Comparison of ENCODE assay signal across 13 cellular contexts in the genomic region with DNA sequence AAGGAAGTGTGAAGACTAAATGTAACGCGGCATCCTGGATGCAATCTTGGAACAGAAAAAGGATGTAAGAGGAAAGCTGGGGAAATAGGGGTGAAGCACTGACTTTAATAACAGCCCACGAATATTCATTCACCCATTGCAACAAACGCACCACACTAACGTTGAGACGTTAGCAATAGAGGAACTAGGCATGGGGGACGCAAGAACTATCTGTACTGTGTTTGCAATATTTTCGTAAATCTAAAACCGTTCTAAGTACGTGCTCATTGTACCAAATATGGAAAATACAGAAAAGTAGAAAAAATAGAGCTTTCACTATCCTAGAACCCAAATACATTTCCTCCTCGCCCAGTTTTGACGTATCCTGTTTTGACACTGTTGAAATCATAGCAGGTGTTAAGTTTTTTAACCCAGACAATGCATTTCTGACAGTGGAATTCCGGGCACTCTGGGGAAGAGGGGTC. TPM values are rescaled to one million over a fixed set of nuclear protein-coding genes. Genes with fewer than 3 reads are reported as not detected.
DNase-seq lines count a peak whose midpoint lies in the region; FAIRE-seq and TF ChIP-seq lines count a peak whose summit lies in the region.
"Had no signal": no experiment of that assay in that cellular context is flagged by ENCODE, and none has a peak within 500 bp of the region (broad histone marks: within the 10 kb centered on the region; RNA-seq: fewer than 3 reads in every experiment).

No MANE protein-coding gene starts in this region.

- H4K20me1 ChIP-seq in OCI-LY1 (ENCODE audit: insufficient read depth, low read length) = no peaks in the 10 kb centered on the region

- H3K4me1 ChIP-seq in OCI-LY1 (ENCODE audit: insufficient read depth, low read length, severe bottlenecking) (peaks cover 100% of the 10 kb centered on the region), tibial nerve (peaks cover 0 to 53% (median 32%) of the 10 kb centered on the region in 4 donors)

- no peaks in the 10 kb centered on the region for H3K79me2 ChIP-seq in OCI-LY1 (ENCODE audit: insufficient read depth, low read length)

- no peaks in the 10 kb centered on the region for H3K27me3 Mint-ChIP-seq in activated T-cell treated with anti-CD3 and anti-CD28 coated beads, Interleukin-2, amount 50 U/mL, for 24 hours
- H3K27me3 Mint-ChIP-seq in dendritic cell treated with granulocyte-macrophage colony-stimulating factor and Interleukin-4, amounts not matched to agents 40 ng/mL and 50 ng/mL, for 4 days = no peaks in the 10 kb centered on the region

- no peak for DNase-seq in activated T-cell treated with anti-CD3 and anti-CD28 coated beads, Interleukin-2, amount 50 U/mL, for 24 hours
- DNase-seq in activated T-cell treated with anti-CD3 and anti-CD28 coated beads, Interleukin-2, amount 50 U/mL, for 48 hours = no peak
- no peak for DNase-seq in tibial nerve (ENCODE audit: low spot score in 2 of 2)
- no peak for DNase-seq in GM03348 (ENCODE audit: low spot score)
- no peak for DNase-seq in NCI-H2081 (lab: John Stamatoyannopoulos, UW)
- no peak for DNase-seq in urothelium cell line (ENCODE audit: low spot score)
- DNase-seq: activated gamma-delta T cell treated with Interleukin-2 at 50 U/mL for 16 hours, left lung, NCI-H774 had no signal

- 0 out of 2 replicates have a peak, but pooled peaks cover 4% of the 10 kb centered on the region for H3F3A ChIP-seq in OCI-LY1 (ENCODE audit: insufficient read depth, low read length)

- peak overlapping the region; percentile 94 for H3K4me3 Mint-ChIP-seq in activated T-cell treated with anti-CD3 and anti-CD28 coated beads, Interleukin-2, amount 50 U/mL, for 24 hours
- peak overlapping the region; percentile 32 for H3K4me3 Mint-ChIP-seq in dendritic cell treated with granulocyte-macrophage colony-stimulating factor and Interleukin-4, amounts not matched to agents 40 ng/mL and 50 ng/mL, for 4 days

- no peak for TF ChIP-seq CTCF in OCI-LY1 (IDR thresholded peaks at IDR 0.05; ENCODE audit: low read length)
- no peak for TF ChIP-seq CTCF in tibial nerve (IDR thresholded peaks at IDR 0.05)

- H3K9me2 ChIP-seq in OCI-LY1 (ENCODE audit: low read depth, low read length) = no peaks in the 10 kb centered on the region

- H3K4me3 ChIP-seq in OCI-LY1 (ENCODE audit: low read depth, low read length, poor library complexity, severe bottlenecking) (peak overlapping the region; percentile 38), tibial nerve (peak overlapping the region in 2 of 4 donors; percentile 46 to 49)

- H3K36me3 Mint-ChIP-seq in activated T-cell treated with anti-CD3 and anti-CD28 coated beads, Interleukin-2, amount 50 U/mL, for 24 hours (ENCODE audit: low read depth) = peaks cover 61% of the 10 kb centered on the region
- H3K36me3 Mint-ChIP-seq in dendritic cell treated with granulocyte-macrophage colony-stimulating factor and Interleukin-4, amounts not matched to agents 40 ng/mL and 50 ng/mL, for 4 days (ENCODE audit: low read depth) = peaks cover 66% of the 10 kb centered on the region

- H3K9me3 ChIP-seq in OCI-LY1 (ENCODE audit: low read length) (no peaks in the 10 kb centered on the region), tibial nerve (no peaks in the 10 kb centered on the region)
- H3K9me3 ChIP-seq: left lung had no signal

- no peaks in the 10 kb centered on the region for H3K27me3 ChIP-seq in OCI-LY1 (ENCODE audit: insufficient read depth, low read length)
- peaks cover 0 to 6% of the 10 kb centered on the region in 2 donors for H3K27me3 ChIP-seq in tibial nerve

- TF ChIP-seq POLR2A in tibial nerve (IDR thresholded peaks at IDR 0.05) = no peak

- TF ChIP-seq EP300 in tibial nerve (IDR thresholded peaks at IDR 0.05) = peak; percentile 61 to 75

- peaks cover 92% of the 10 kb centered on the region for H3K4me1 Mint-ChIP-seq in activated T-cell treated with anti-CD3 and anti-CD28 coated beads, Interleukin-2, amount 50 U/mL, for 24 hours (ENCODE audit: low read depth)
- peaks cover 92% of the 10 kb centered on the region for H3K4me1 Mint-ChIP-seq in dendritic cell treated with granulocyte-macrophage colony-stimulating factor and Interleukin-4, amounts not matched to agents 40 ng/mL and 50 ng/mL, for 4 days (ENCODE audit: low read depth)

- no peaks in the 10 kb centered on the region for H3K9me3 Mint-ChIP-seq in activated T-cell treated with anti-CD3 and anti-CD28 coated beads, Interleukin-2, amount 50 U/mL, for 24 hours
- H3K9me3 Mint-ChIP-seq in dendritic cell treated with granulocyte-macrophage colony-stimulating factor and Interleukin-4, amounts not matched to agents 40 ng/mL and 50 ng/mL, for 4 days = no peaks in the 10 kb centered on the region

- peak overlapping the region; percentile 98 for H3K27ac Mint-ChIP-seq in activated T-cell treated with anti-CD3 and anti-CD28 coated beads, Interleukin-2, amount 50 U/mL, for 24 hours
- H3K27ac Mint-ChIP-seq in dendritic cell treated with granulocyte-macrophage colony-stimulating factor and Interleukin-4, amounts not matched to agents 40 ng/mL and 50 ng/mL, for 4 days = peak overlapping the region; percentile 65

- FAIRE-seq in urothelium cell line (lab: Jason Lieb, UNC) = no peak

- intact Hi-C loops in dendritic cell treated with granulocyte-macrophage colony-stimulating factor and Interleukin-4, amounts not matched to agents 40 ng/mL and 50 ng/mL, for 4 days (cut with micrococcal nuclease) = no loop called here

- peak overlapping the region; percentile 53 for H3K9ac ChIP-seq in OCI-LY1 (ENCODE audit: low read length)

- H2AFZ ChIP-seq in OCI-LY1 (ENCODE audit: low read length) = no peak overlapping the region

- H3K27ac ChIP-seq in OCI-LY1 (ENCODE audit: low read depth, low read length, poor library complexity, severe bottlenecking) = peak overlapping the region; percentile 93
- peak overlapping the region in 3 of 4 donors; percentile 34 to 72 (median 52) for H3K27ac ChIP-seq in tibial nerve

- H3K36me3 ChIP-seq in OCI-LY1 (ENCODE audit: insufficient read depth, low read length) = no peaks in the 10 kb centered on the region; the same call in 1 of the 2 replicates
- H3K36me3 ChIP-seq in tibial nerve = no peaks in the 10 kb centered on the region

- 73% methylated on average over 13 of the region's 13 CpGs for WGBS in tibial nerve, 2 donors

- peak overlapping the region; percentile 69 for H3K4me2 ChIP-seq in OCI-LY1 (ENCODE audit: low read length)

RNA-seq across cellular contexts. Expression of gene LAPTM5, which starts 3.9 kb away (rescaled TPM):
- total RNA-seq in tibial nerve = 10 to 100 TPM; 21.1 to 67.8 (median 43.1) TPM
- total RNA-seq: G401 had no signal

RNA-seq across cellular contexts. Expression of gene MATN1, which starts 30.3 kb away (rescaled TPM):
- total RNA-seq in tibial nerve = not detected
- total RNA-seq: pulmonary artery endothelial cell had no signal
